ENCODE assay signal across 8 cellular contexts in genomic region chr18:1026930-1027329, GRCh38.
"Had no signal": no experiment of that assay in that cellular context is flagged by ENCODE, and none has a peak within 500 bp of the region (broad histone marks: within the 10 kb centered on the region; RNA-seq: fewer than 3 reads in every experiment).

No MANE protein-coding gene starts in this region.

- H3K4me3 Mint-ChIP-seq: IgD-negative memory B cell had no signal

- ATAC-seq: HepG2 had no signal

- FAIRE-seq: HepG2, HTR-8/SVneo had no signal

- H3K4me2 ChIP-seq: KMS-11 had no signal

- H3K27ac Mint-ChIP-seq: IgD-negative memory B cell had no signal

- H3K27ac ChIP-seq: HL-60, KMS-11 had no signal

- DNase-seq: IMR-90, KBM-7, KG1 had no signal

- H3K27me3 Mint-ChIP-seq: IgD-negative memory B cell had no signal

- H3K9ac ChIP-seq: KMS-11 had no signal
